In the genomic region with DNA sequence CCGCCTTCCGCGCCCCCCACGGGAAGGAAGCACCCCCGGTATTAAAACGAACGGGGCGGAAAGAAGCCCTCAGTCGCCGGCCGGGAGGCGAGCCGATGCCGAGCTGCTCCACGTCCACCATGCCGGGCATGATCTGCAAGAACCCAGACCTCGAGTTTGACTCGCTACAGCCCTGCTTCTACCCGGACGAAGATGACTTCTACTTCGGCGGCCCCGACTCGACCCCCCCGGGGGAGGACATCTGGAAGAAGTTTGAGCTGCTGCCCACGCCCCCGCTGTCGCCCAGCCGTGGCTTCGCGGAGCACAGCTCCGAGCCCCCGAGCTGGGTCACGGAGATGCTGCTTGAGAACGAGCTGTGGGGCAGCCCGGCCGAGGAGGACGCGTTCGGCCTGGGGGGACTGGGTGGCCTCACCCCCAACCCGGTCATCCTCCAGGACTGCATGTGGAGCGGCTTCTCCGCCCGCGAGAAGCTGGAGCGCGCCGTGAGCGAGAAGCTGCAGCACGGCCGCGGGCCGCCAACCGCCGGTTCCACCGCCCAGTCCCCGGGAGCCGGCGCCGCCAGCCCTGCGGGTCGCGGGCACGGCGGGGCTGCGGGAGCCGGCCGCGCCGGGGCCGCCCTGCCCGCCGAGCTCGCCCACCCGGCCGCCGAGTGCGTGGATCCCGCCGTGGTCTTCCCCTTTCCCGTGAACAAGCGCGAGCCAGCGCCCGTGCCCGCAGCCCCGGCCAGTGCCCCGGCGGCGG, we compare ENCODE assay signal across 8 cellular contexts. TPM values are rescaled to one million over a fixed set of nuclear protein-coding genes. Genes with fewer than 3 reads are reported as not detected.
A peak's percentile ranks its signal among the peaks of the same experiment; 100 is the strongest.
DNase-seq lines count a peak whose midpoint lies in the region; ATAC-seq lines count a peak whose summit lies in the region.

No MANE protein-coding gene starts in this region.

- H3K36me3 ChIP-seq in adipocyte (ENCODE audit: control insufficient read depth, insufficient read depth, low read length, severe bottlenecking), result no peaks in the 10 kb centered on the region

- no peaks in the 10 kb centered on the region for H3K9me3 ChIP-seq in adipocyte (ENCODE audit: control insufficient read depth, low read length)

- no peaks in the 10 kb centered on the region for H3K9me3 Mint-ChIP-seq in activated naive CD4-positive, alpha-beta T cell treated with anti-CD3 and anti-CD28 coated beads, Interleukin-2, amount 10 ng/mL, durations not matched to agents 7 days and 5 days

- peaks cover 48% of the 10 kb centered on the region for H3K27me3 ChIP-seq in adipocyte (replicated peaks; ENCODE audit: control insufficient read depth, insufficient read depth, low read length)

- H3K4me3 ChIP-seq in adipocyte (ENCODE audit: low read length), result peak overlapping the region; percentile 58

- no peak overlapping the region for H3K27ac Mint-ChIP-seq in activated naive CD4-positive, alpha-beta T cell treated with anti-CD3 and anti-CD28 coated beads, Interleukin-2, amount 10 ng/mL, durations not matched to agents 7 days and 5 days

- no peak overlapping the region for H3K9ac ChIP-seq in adipocyte (ENCODE audit: low read length)

- peak; percentile 28 for ATAC-seq in left colon
- no peak for ATAC-seq in stimulated activated naive CD8-positive, alpha-beta T cell treated with anti-CD3 and anti-CD28 coated beads, Interleukin-15, Interleukin-2, amounts not matched to agents 100 U/mL and 50 U/mL, for 24 hours
- no peak for ATAC-seq in GM21717 (IDR thresholded peaks at IDR 0.05; ENCODE audit: unreplicated experiment)
- ATAC-seq in GM19397 (IDR thresholded peaks at IDR 0.05; ENCODE audit: unreplicated experiment), result no peak

- H3K4me3 Mint-ChIP-seq in activated naive CD4-positive, alpha-beta T cell treated with anti-CD3 and anti-CD28 coated beads, Interleukin-2, amount 10 ng/mL, durations not matched to agents 7 days and 5 days, result no peak overlapping the region

- peak; percentile 32 for DNase-seq in activated naive CD4-positive, alpha-beta T cell treated with anti-CD3 and anti-CD28 coated beads, Interleukin-2, amount 10 ng/mL, durations not matched to agents 7 days and 5 days
- no peak for DNase-seq in activated naive CD4-positive, alpha-beta T cell treated with Interleukin-2 at 50 U/mL for 16 hours
- DNase-seq in adipocyte (ENCODE audit: low read depth) (peak; percentile 7), left colon (peak in 1 of 2 donors; percentile 43), NCI-H2196 (lab: John Stamatoyannopoulos, UW; ENCODE audit: unreplicated experiment) (no peak)
- peak; percentile 23 for DNase-seq in stimulated activated naive CD8-positive, alpha-beta T cell treated with anti-CD3 and anti-CD28 coated beads, Interleukin-15, Interleukin-2, amounts not matched to agents 100 U/mL and 50 U/mL, for 24 hours

- CTCF ChIA-PET in activated naive CD4-positive, alpha-beta T cell treated with anti-CD3 and anti-CD28 coated beads, Interleukin-2, amount 10 ng/mL, durations not matched to agents 7 days and 5 days (lab: Charles Lee), result interaction anchor here (1.3 kb wide), 1 partner anchor 340 kb away, joined by 4 read pairs; no protein-coding TSS in a partner anchor

- H3K36me3 Mint-ChIP-seq in activated naive CD4-positive, alpha-beta T cell treated with anti-CD3 and anti-CD28 coated beads, Interleukin-2, amount 10 ng/mL, durations not matched to agents 7 days and 5 days, result no peaks in the 10 kb centered on the region

- peaks cover 29% of the 10 kb centered on the region for H3K4me1 Mint-ChIP-seq in activated naive CD4-positive, alpha-beta T cell treated with anti-CD3 and anti-CD28 coated beads, Interleukin-2, amount 10 ng/mL, durations not matched to agents 7 days and 5 days

- peaks cover 80% of the 10 kb centered on the region for H3K27me3 Mint-ChIP-seq in activated naive CD4-positive, alpha-beta T cell treated with anti-CD3 and anti-CD28 coated beads, Interleukin-2, amount 10 ng/mL, durations not matched to agents 7 days and 5 days

- intact Hi-C loops in left colon (cut with DNase I, micrococcal nuclease), result no loop called here

- peaks cover 8% of the 10 kb centered on the region for H3K4me1 ChIP-seq in adipocyte (ENCODE audit: control insufficient read depth, insufficient read depth, low read length)

RNA-seq across cellular contexts. Expression of gene MYCN, which starts 1.8 kb away (rescaled TPM):
- total RNA-seq in left colon, result 1 to 10 TPM in 1 of 2 donors, under 1 TPM in 1; 0.76 to 2.3 TPM

Comparison
In these comparisons a context has a peak if more than half of its experiments do, and no peak if none do; other contexts are left out.
1. DNase-seq: peak in activated naive CD4-positive, alpha-beta T cell treated with anti-CD3 and anti-CD28 coated beads, Interleukin-2, amount 10 ng/mL, durations not matched to agents 7 days and 5 days (single experiment), adipocyte (single experiment) and stimulated activated naive CD8-positive, alpha-beta T cell treated with anti-CD3 and anti-CD28 coated beads, Interleukin-15, Interleukin-2, amounts not matched to agents 100 U/mL and 50 U/mL, for 24 hours (single experiment); none in activated naive CD4-positive, alpha-beta T cell treated with Interleukin-2 at 50 U/mL for 16 hours (single experiment) and NCI-H2196 (single experiment).